ENCODE assay signal across 15 cellular contexts in genomic region chr1:11355594-11356467, GRCh38.
DNase-seq lines count a peak whose midpoint lies in the region; ATAC-seq, FAIRE-seq and TF ChIP-seq lines count a peak whose summit lies in the region.
"Had no signal": no experiment of that assay in that cellular context is flagged by ENCODE, and none has a peak within 500 bp of the region (broad histone marks: within the 10 kb centered on the region; RNA-seq: fewer than 3 reads in every experiment).

No MANE protein-coding gene starts in this region.

- H3K9me3 Mint-ChIP-seq in neural crest cell = peaks cover 4% of the 10 kb centered on the region
- H3K9me3 Mint-ChIP-seq in activated naive CD8-positive, alpha-beta T cell treated with anti-CD3 and anti-CD28 coated beads for 36 hours = peaks cover 9% of the 10 kb centered on the region
- peaks cover 5% of the 10 kb centered on the region for H3K9me3 Mint-ChIP-seq in activated CD4-positive, alpha-beta T cell treated with anti-CD3 and anti-CD28 coated beads, Interleukin-2, amount 10 ng/mL, durations not matched to agents 24 days and 14 days
- H3K9me3 Mint-ChIP-seq: dendritic cell treated with granulocyte-macrophage colony-stimulating factor and Interleukin-4, amounts not matched to agents 40 ng/mL and 50 ng/mL, for 4 days had no signal

- H3K27me3 ChIP-seq in dorsolateral prefrontal cortex = peaks cover 0 to 10% (median 0%) of the 10 kb centered on the region in 45 donors

- H3K36me3 Mint-ChIP-seq in neural crest cell (ENCODE audit: low read depth) = no peaks in the 10 kb centered on the region
- no peaks in the 10 kb centered on the region for H3K36me3 Mint-ChIP-seq in activated naive CD8-positive, alpha-beta T cell treated with anti-CD3 and anti-CD28 coated beads for 36 hours
- no peaks in the 10 kb centered on the region for H3K36me3 Mint-ChIP-seq in activated CD4-positive, alpha-beta T cell treated with anti-CD3 and anti-CD28 coated beads, Interleukin-2, amount 10 ng/mL, durations not matched to agents 24 days and 14 days (ENCODE audit: low read depth)
- H3K36me3 Mint-ChIP-seq: CD14-positive monocyte had no signal

- FAIRE-seq in RCC 7860 (lab: Jason Lieb, UNC) = no peak

- no peaks in the 10 kb centered on the region for H3K27me3 Mint-ChIP-seq in neural crest cell (ENCODE audit: low read depth)
- peaks cover 16% of the 10 kb centered on the region for H3K27me3 Mint-ChIP-seq in activated naive CD8-positive, alpha-beta T cell treated with anti-CD3 and anti-CD28 coated beads for 36 hours
- H3K27me3 Mint-ChIP-seq in activated CD4-positive, alpha-beta T cell treated with anti-CD3 and anti-CD28 coated beads, Interleukin-2, amount 10 ng/mL, durations not matched to agents 24 days and 14 days = peaks cover 9% of the 10 kb centered on the region

- peak in 1 of 56 donors; percentile 6 for TF ChIP-seq CTCF in dorsolateral prefrontal cortex (IDR thresholded peaks at IDR 0.05 in 54 of 56, conservative IDR thresholded peaks at IDR 0.05 in 2 of 56; ENCODE audit: low read depth in 1 of 56, partially characterized antibody in 56 of 56)
- TF ChIP-seq CTCF in neural crest cell (conservative IDR thresholded peaks at IDR 0.05) = no peak

- H3K4me1 Mint-ChIP-seq in neural crest cell = peaks cover 80% of the 10 kb centered on the region
- peaks cover 8% of the 10 kb centered on the region for H3K4me1 Mint-ChIP-seq in activated naive CD8-positive, alpha-beta T cell treated with anti-CD3 and anti-CD28 coated beads for 36 hours
- peaks cover 5% of the 10 kb centered on the region for H3K4me1 Mint-ChIP-seq in activated CD4-positive, alpha-beta T cell treated with anti-CD3 and anti-CD28 coated beads, Interleukin-2, amount 10 ng/mL, durations not matched to agents 24 days and 14 days

- DNase-seq in G401 (ENCODE audit: low spot score) = peak; percentile 27
- peak; percentile 60 for DNase-seq in NCI-H1694 treated with DMSO at 0.1 percent for 48 hours (lab: John Stamatoyannopoulos, UW)
- DNase-seq in dorsolateral prefrontal cortex = peak; percentile 16 to 86 (median 76)
- peak; percentile 61 for DNase-seq in neural crest cell (ENCODE audit: low read depth, low spot score)
- no peak for DNase-seq in activated naive CD8-positive, alpha-beta T cell treated with anti-CD3 and anti-CD28 coated beads for 36 hours
- DNase-seq in activated CD4-positive, alpha-beta T cell treated with anti-CD3 and anti-CD28 coated beads, Interleukin-2, amount 10 ng/mL, durations not matched to agents 24 days and 14 days = no peak
- DNase-seq in RCC 7860 (ENCODE audit: low spot score) = no peak
- DNase-seq: activated naive CD8-positive, alpha-beta T cell treated with anti-CD3 and anti-CD28 coated beads, Interleukin-2, amount 10 ng/mL, durations not matched to agents 7 days and 5 days; foreskin fibroblast; NCI-H187 treated with DMSO at 0.1 percent for 48 hours; psoas muscle had no signal

- peak overlapping the region; percentile 78 for H3K27ac Mint-ChIP-seq in neural crest cell (ENCODE audit: unreplicated experiment)
- H3K27ac Mint-ChIP-seq in activated naive CD8-positive, alpha-beta T cell treated with anti-CD3 and anti-CD28 coated beads for 36 hours = no peak overlapping the region
- no peak overlapping the region for H3K27ac Mint-ChIP-seq in activated CD4-positive, alpha-beta T cell treated with anti-CD3 and anti-CD28 coated beads, Interleukin-2, amount 10 ng/mL, durations not matched to agents 24 days and 14 days
- H3K27ac Mint-ChIP-seq: activated naive CD8-positive, alpha-beta T cell treated with anti-CD3 and anti-CD28 coated beads, Interleukin-2, amount 10 ng/mL, durations not matched to agents 7 days and 5 days; CD14-positive monocyte; dendritic cell treated with granulocyte-macrophage colony-stimulating factor and Interleukin-4, amounts not matched to agents 40 ng/mL and 50 ng/mL, for 4 days had no signal

- intact Hi-C loops in dorsolateral prefrontal cortex (cut with DNase I) = no loop called here
- intact Hi-C loops in activated CD4-positive, alpha-beta T cell treated with anti-CD3 and anti-CD28 coated beads, Interleukin-2, amount 10 ng/mL, durations not matched to agents 24 days and 14 days (cut with micrococcal nuclease) = no loop called here

- ATAC-seq in HG03439 (IDR thresholded peaks at IDR 0.05; ENCODE audit: unreplicated experiment) = no peak
- ATAC-seq: psoas muscle had no signal

- in situ Hi-C loops in G401 (cut with HindIII; ENCODE audit: low sequenced_read_pairs) = no loop called here

- peak overlapping the region in 54 of 59 donors; percentile 12 to 86 (median 68) for H3K27ac ChIP-seq in dorsolateral prefrontal cortex
- H3K27ac ChIP-seq: psoas muscle, RWPE1 had no signal

- H3K4me3 ChIP-seq in dorsolateral prefrontal cortex = peak overlapping the region in 2 of 59 donors; percentile 5 to 7
- H3K4me3 ChIP-seq: psoas muscle had no signal

- peak overlapping the region; percentile 50 for H3K4me3 Mint-ChIP-seq in neural crest cell
- H3K4me3 Mint-ChIP-seq in activated naive CD8-positive, alpha-beta T cell treated with anti-CD3 and anti-CD28 coated beads for 36 hours = no peak overlapping the region
- H3K4me3 Mint-ChIP-seq in activated CD4-positive, alpha-beta T cell treated with anti-CD3 and anti-CD28 coated beads, Interleukin-2, amount 10 ng/mL, durations not matched to agents 24 days and 14 days = no peak overlapping the region
- H3K4me3 Mint-ChIP-seq: activated naive CD8-positive, alpha-beta T cell treated with anti-CD3 and anti-CD28 coated beads, Interleukin-2, amount 10 ng/mL, durations not matched to agents 7 days and 5 days; dendritic cell treated with granulocyte-macrophage colony-stimulating factor and Interleukin-4, amounts not matched to agents 40 ng/mL and 50 ng/mL, for 4 days had no signal

Comparison
In these comparisons a context has a peak if more than half of its experiments do, and no peak if none do; other contexts are left out.
1. DNase-seq: peak in G401 (single experiment), NCI-H1694 treated with DMSO at 0.1 percent for 48 hours (single experiment), dorsolateral prefrontal cortex (10 of 10) and neural crest cell (single experiment); none in activated naive CD8-positive, alpha-beta T cell treated with anti-CD3 and anti-CD28 coated beads for 36 hours (single experiment), activated CD4-positive, alpha-beta T cell treated with anti-CD3 and anti-CD28 coated beads, Interleukin-2, amount 10 ng/mL, durations not matched to agents 24 days and 14 days (single experiment) and RCC 7860 (single experiment).